1 cellular context compared by ENCODE assay signal in the genomic region with DNA sequence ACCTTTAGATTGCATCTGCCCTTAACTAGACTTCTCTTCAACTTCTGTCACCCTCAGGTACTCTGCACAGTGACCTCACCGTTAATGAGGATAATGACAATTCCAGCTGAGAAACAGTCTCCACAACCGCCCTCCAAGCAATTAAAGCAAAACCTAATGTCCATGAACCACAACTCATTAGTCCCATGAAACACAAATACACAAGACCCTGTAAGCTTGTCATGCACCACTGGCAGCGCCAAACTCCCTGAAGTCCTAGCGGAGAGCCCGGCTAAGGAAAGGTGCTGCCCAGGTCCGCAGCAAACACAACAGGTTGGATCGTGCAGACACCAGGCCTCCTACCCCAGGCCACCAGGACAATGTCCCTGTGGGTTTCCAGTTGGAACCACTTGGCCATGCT.
TF ChIP-seq lines count a peak whose summit lies in the region.

No MANE protein-coding gene starts in this region.

TF ChIP-seq in GM23338, 12 proteins besides CTCF, POLR2A, EP300 and RAD21 (continued from another document):
- TF ChIP-seq, protein P1, sequence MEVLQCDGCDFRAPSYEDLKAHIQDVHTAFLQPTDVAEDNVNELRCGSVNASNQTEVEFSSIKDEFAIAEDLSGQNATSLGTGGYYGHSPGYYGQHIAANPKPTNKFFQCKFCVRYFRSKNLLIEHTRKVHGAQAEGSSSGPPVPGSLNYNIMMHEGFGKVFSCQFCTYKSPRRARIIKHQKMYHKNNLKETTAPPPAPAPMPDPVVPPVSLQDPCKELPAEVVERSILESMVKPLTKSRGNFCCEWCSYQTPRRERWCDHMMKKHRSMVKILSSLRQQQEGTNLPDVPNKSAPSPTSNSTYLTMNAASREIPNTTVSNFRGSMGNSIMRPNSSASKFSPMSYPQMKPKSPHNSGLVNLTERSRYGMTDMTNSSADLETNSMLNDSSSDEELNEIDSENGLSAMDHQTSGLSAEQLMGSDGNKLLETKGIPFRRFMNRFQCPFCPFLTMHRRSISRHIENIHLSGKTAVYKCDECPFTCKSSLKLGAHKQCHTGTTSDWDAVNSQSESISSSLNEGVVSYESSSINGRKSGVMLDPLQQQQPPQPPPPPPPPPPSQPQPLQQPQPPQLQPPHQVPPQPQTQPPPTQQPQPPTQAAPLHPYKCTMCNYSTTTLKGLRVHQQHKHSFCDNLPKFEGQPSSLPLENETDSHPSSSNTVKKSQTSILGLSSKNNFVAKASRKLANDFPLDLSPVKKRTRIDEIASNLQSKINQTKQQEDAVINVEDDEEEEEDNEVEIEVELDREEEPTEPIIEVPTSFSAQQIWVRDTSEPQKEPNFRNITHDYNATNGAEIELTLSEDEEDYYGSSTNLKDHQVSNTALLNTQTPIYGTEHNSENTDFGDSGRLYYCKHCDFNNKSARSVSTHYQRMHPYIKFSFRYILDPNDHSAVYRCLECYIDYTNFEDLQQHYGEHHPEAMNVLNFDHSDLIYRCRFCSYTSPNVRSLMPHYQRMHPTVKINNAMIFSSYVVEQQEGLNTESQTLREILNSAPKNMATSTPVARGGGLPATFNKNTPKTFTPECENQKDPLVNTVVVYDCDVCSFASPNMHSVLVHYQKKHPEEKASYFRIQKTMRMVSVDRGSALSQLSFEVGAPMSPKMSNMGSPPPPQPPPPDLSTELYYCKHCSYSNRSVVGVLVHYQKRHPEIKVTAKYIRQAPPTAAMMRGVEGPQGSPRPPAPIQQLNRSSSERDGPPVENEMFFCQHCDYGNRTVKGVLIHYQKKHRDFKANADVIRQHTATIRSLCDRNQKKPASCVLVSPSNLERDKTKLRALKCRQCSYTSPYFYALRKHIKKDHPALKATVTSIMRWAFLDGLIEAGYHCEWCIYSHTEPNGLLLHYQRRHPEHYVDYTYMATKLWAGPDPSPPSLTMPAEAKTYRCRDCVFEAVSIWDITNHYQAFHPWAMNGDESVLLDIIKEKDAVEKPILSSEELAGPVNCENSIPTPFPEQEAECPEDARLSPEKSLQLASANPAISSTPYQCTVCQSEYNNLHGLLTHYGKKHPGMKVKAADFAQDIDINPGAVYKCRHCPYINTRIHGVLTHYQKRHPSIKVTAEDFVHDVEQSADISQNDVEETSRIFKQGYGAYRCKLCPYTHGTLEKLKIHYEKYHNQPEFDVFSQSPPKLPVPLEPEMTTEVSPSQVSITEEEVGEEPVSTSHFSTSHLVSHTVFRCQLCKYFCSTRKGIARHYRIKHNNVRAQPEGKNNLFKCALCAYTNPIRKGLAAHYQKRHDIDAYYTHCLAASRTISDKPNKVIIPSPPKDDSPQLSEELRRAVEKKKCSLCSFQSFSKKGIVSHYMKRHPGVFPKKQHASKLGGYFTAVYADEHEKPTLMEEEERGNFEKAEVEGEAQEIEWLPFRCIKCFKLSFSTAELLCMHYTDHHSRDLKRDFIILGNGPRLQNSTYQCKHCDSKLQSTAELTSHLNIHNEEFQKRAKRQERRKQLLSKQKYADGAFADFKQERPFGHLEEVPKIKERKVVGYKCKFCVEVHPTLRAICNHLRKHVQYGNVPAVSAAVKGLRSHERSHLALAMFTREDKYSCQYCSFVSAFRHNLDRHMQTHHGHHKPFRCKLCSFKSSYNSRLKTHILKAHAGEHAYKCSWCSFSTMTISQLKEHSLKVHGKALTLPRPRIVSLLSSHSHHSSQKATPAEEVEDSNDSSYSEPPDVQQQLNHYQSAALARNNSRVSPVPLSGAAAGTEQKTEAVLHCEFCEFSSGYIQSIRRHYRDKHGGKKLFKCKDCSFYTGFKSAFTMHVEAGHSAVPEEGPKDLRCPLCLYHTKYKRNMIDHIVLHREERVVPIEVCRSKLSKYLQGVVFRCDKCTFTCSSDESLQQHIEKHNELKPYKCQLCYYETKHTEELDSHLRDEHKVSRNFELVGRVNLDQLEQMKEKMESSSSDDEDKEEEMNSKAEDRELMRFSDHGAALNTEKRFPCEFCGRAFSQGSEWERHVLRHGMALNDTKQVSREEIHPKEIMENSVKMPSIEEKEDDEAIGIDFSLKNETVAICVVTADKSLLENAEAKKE (CRISPR knock-in tag; IDR thresholded peaks at IDR 0.05): no peak
- TF ChIP-seq POLR2AphosphoS5 (IDR thresholded peaks at IDR 0.05; ENCODE audit: low read depth): no peak
- TF ChIP-seq EZH2 (IDR thresholded peaks at IDR 0.05; ENCODE audit: low read depth, unreplicated experiment): no peak
- TF ChIP-seq, protein P2, sequence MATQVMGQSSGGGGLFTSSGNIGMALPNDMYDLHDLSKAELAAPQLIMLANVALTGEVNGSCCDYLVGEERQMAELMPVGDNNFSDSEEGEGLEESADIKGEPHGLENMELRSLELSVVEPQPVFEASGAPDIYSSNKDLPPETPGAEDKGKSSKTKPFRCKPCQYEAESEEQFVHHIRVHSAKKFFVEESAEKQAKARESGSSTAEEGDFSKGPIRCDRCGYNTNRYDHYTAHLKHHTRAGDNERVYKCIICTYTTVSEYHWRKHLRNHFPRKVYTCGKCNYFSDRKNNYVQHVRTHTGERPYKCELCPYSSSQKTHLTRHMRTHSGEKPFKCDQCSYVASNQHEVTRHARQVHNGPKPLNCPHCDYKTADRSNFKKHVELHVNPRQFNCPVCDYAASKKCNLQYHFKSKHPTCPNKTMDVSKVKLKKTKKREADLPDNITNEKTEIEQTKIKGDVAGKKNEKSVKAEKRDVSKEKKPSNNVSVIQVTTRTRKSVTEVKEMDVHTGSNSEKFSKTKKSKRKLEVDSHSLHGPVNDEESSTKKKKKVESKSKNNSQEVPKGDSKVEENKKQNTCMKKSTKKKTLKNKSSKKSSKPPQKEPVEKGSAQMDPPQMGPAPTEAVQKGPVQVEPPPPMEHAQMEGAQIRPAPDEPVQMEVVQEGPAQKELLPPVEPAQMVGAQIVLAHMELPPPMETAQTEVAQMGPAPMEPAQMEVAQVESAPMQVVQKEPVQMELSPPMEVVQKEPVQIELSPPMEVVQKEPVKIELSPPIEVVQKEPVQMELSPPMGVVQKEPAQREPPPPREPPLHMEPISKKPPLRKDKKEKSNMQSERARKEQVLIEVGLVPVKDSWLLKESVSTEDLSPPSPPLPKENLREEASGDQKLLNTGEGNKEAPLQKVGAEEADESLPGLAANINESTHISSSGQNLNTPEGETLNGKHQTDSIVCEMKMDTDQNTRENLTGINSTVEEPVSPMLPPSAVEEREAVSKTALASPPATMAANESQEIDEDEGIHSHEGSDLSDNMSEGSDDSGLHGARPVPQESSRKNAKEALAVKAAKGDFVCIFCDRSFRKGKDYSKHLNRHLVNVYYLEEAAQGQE (IDR thresholded peaks at IDR 0.05; ENCODE audit: unreplicated experiment): no peak
- no peak for TF ChIP-seq STAT1 (IDR thresholded peaks at IDR 0.05; ENCODE audit: unreplicated experiment)
- no peak for TF ChIP-seq ZNF114 (CRISPR knock-in tag; IDR thresholded peaks at IDR 0.05)
- no peak for TF ChIP-seq ZNF331 (CRISPR knock-in tag; IDR thresholded peaks at IDR 0.05; ENCODE audit: low read depth)
- TF ChIP-seq CREB1 (CRISPR knock-in tag; IDR thresholded peaks at IDR 0.05; ENCODE audit: low read depth): no peak
- no peak for TF ChIP-seq EZH2phosphoT487 (IDR thresholded peaks at IDR 0.05; ENCODE audit: unreplicated experiment)
- TF ChIP-seq NANOG (IDR thresholded peaks at IDR 0.05; ENCODE audit: borderline replicate concordance): no peak
TF ChIP-seq in GM23338: peak in this region for 0.
